Comparison of ENCODE assay signal across 33 cellular contexts in the genomic region with DNA sequence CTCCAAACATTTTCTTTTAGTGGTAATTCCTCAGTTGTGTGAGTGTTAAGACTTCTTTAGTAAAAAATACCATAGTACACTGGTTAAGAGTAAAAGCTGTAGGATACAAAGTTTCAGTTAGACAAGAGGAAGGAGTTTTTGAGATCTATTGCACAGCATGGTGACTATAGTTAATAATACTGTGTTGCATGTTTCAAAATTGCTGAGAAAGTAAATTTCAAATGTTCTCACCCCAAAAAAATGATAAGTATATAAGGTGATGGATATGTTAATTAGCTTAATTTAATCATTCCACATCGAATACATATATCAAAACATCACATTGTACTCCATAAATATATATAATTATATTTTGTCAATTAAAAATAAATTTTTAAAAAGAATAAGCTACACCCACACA.
"Had no signal": no experiment of that assay in that cellular context is flagged by ENCODE, and none has a peak within 500 bp of the region (broad histone marks: within the 10 kb centered on the region; RNA-seq: fewer than 3 reads in every experiment).

No MANE protein-coding gene starts in this region.

- ATAC-seq: activated CD8-positive, alpha-beta T cell treated with anti-CD3 and anti-CD28 coated beads for 36 hours; activated naive CD4-positive, alpha-beta T cell treated with anti-CD3 and anti-CD28 coated beads, Interleukin-2, amount 50 U/mL, for 72 hours; activated T-cell treated with anti-CD3 and anti-CD28 coated beads, Interleukin-2, amount 50 U/mL, for 4 hours; activated T-cell treated with anti-CD3 and anti-CD28 coated beads, Interleukin-2, amount 50 U/mL, for 72 hours; activated T-helper 17 cell treated with anti-CD3 and anti-CD28 coated beads, Interleukin-2, amount 50 U/mL, for 72 hours; body of pancreas; T-helper 17 cell had no signal

- H3K4me1 ChIP-seq: body of pancreas, breast epithelium had no signal

- FAIRE-seq: astrocyte, TTC549 had no signal

- H3K27me3 ChIP-seq: adrenal gland, body of pancreas, brain microvascular endothelial cell, breast epithelium had no signal

- H3K9me3 ChIP-seq: adrenal gland, body of pancreas, breast epithelium had no signal

- H3K36me3 ChIP-seq: adrenal gland, brain microvascular endothelial cell, breast epithelium had no signal

- H3K27ac ChIP-seq: adrenal gland, body of pancreas, brain microvascular endothelial cell, breast epithelium, VCaP had no signal

- H3K4me3 ChIP-seq: adrenal gland, body of pancreas, breast epithelium had no signal

- DNase-seq: activated B cell treated with CpG ODN at 0.5 μM for 24 hours; activated CD4-positive, alpha-beta memory T cell treated with anti-CD3 and anti-CD28 coated beads for 36 hours; activated CD4-positive, alpha-beta T cell treated with anti-CD3 and anti-CD28 coated beads for 4 hours; activated CD4-positive, alpha-beta T cell treated with anti-CD3 and anti-CD28 coated beads, Interleukin-2, amount 10 ng/mL, durations not matched to agents 24 days and 14 days; activated CD4-positive, alpha-beta T cell treated with anti-CD3 and anti-CD28 coated beads, Interleukin-2, amount 50 U/mL, for 1 hour; activated CD4-positive, alpha-beta T cell treated with anti-CD3 and anti-CD28 coated beads, Interleukin-2, amount 50 U/mL, for 4 hours; activated CD4-positive, CD25-positive, alpha-beta regulatory T cell treated with anti-CD3 and anti-CD28 coated beads, Interleukin-2, amount 50 U/mL, for 72 hours; activated CD8-positive, alpha-beta memory T cell treated with anti-CD3 and anti-CD28 coated beads, Interleukin-2, amount 50 U/mL, for 4 hours; activated CD8-positive, alpha-beta T cell treated with anti-CD3 and anti-CD28 coated beads for 36 hours; activated effector memory CD4-positive, alpha-beta T cell treated with anti-CD3 and anti-CD28 coated beads, Interleukin-2, amount 50 U/mL, for 16 hours; activated gamma-delta T cell treated with Interleukin-2 at 50 U/mL for 16 hours; activated naive CD4-positive, alpha-beta T cell; activated naive CD4-positive, alpha-beta T cell treated with anti-CD3 and anti-CD28 coated beads for 36 hours; activated naive CD4-positive, alpha-beta T cell treated with anti-CD3 and anti-CD28 coated beads, Interleukin-2, amount 50 U/mL, for 16 hours; activated naive CD8-positive, alpha-beta T cell treated with anti-CD3 and anti-CD28 coated beads for 36 hours; activated T-cell treated with anti-CD3 and anti-CD28 coated beads for 4 hours; activated T-cell treated with anti-CD3 and anti-CD28 coated beads, Interleukin-2, amount 50 U/mL, for 1 hour; activated T-cell treated with anti-CD3 and anti-CD28 coated beads, Interleukin-2, amount 50 U/mL, for 4 hours; activated T-cell treated with anti-CD3 and anti-CD28 coated beads, Interleukin-2, amount 50 U/mL, for 72 hours; adrenal gland; amniotic stem cell; aorta; body of pancreas; brain microvascular endothelial cell; central memory CD4-positive, alpha-beta T cell; T-helper 17 cell; T1000 had no signal
